In the genomic region with DNA sequence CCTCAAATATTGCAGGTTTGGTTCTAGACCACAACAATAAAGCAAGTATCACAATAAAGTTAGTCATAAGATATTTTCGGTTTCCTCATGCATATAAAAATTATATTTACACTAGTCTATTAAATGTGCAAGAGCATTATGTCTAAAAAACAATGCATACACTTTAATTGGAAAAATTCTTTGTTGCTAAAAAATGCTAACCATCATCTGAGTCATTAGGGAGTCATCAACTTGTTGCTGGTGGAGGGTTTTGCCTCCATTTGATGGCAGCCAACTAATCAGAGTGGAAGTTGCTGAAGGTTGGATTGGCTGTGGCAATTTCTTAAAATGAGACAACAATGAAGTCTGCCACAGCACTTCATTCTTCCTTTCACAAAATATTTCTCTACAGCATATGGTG, we compare ENCODE assay signal across 19 cellular contexts.
DNase-seq lines count a peak whose midpoint lies in the region; ATAC-seq and TF ChIP-seq lines count a peak whose summit lies in the region.
"Had no signal": no experiment of that assay in that cellular context is flagged by ENCODE, and none has a peak within 500 bp of the region (broad histone marks: within the 10 kb centered on the region; RNA-seq: fewer than 3 reads in every experiment).

No MANE protein-coding gene starts in this region.

- H3K4me3 ChIP-seq in foreskin fibroblast (ENCODE audit: low read depth in 1 of 2, low read length in 2 of 2) = no peak overlapping the region
- H3K4me3 ChIP-seq: colonic mucosa had no signal

- intact Hi-C loops in head of caudate nucleus (cut with DNase I) = no loop called here

- DNase-seq in AG08396 (ENCODE audit: low spot score) = peak; percentile 18
- peak; percentile 81 for DNase-seq in HCEC 1CT
- DNase-seq in amniotic epithelial cell (ENCODE audit: low read depth) = peak; percentile 35
- peak; percentile 49 to 81 for DNase-seq in foreskin fibroblast
- DNase-seq in activated gamma-delta T cell treated with Interleukin-2 at 50 U/mL for 16 hours = no peak
- no peak for DNase-seq in NCI-H1436 treated with DMSO at 0.1 percent for 48 hours (lab: John Stamatoyannopoulos, UW)
- no peak for DNase-seq in head of caudate nucleus
- DNase-seq: ACHN; activated CD4-positive, alpha-beta memory T cell treated with anti-CD3 and anti-CD28 coated beads for 36 hours; activated naive CD4-positive, alpha-beta T cell treated with anti-CD3 and anti-CD28 coated beads, Interleukin-2, amount 50 U/mL, for 16 hours; activated T-cell treated with anti-CD3 and anti-CD28 coated beads, Interleukin-2, amount 50 U/mL, for 24 hours; CD4-positive, alpha-beta memory T cell; colonic mucosa; Karpas-422; NCI-H1105 treated with DMSO at 0.1 percent for 48 hours; NCI-H524 treated with DMSO at 0.1 percent for 48 hours; SIG-M5; stimulated activated CD8-positive, alpha-beta memory T cell treated with anti-CD3 and anti-CD28 coated beads, Interleukin-4, amount 100 ng/mL, for 48 hours had no signal

- ATAC-seq in HG02759 (IDR thresholded peaks at IDR 0.05; ENCODE audit: unreplicated experiment) = no peak

- TF ChIP-seq CTCF in foreskin fibroblast (IDR thresholded peaks at IDR 0.05; ENCODE audit: low read depth, low read length) = no peak

Comparison
In these comparisons a context has a peak if more than half of its experiments do, and no peak if none do; other contexts are left out.
1. DNase-seq: peak in AG08396 (single experiment), HCEC 1CT (single experiment), amniotic epithelial cell (single experiment) and foreskin fibroblast (2 of 2); none in activated gamma-delta T cell treated with Interleukin-2 at 50 U/mL for 16 hours (single experiment), NCI-H1436 treated with DMSO at 0.1 percent for 48 hours (single experiment) and head of caudate nucleus (0 of 42).